Comparison of ENCODE assay signal across 22 cellular contexts in the genomic region with DNA sequence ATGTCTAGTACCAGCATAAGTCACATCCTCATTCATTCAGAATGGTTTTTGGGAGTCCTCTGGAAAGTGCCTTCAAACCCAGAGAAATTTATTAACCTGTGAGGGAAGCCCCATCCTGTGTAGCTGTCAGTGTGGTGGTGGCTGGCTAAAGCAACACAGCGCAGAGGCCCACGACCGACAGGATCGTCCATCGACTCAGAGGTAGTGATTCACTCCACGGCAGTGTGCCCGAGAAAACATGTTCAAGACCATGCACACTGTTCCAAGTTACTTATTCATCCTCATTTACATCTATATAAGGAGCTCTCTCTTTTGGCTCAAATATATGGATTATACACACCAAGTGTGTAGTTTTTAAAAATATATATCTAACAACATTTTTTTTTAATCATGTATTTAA.
"Had no signal": no experiment of that assay in that cellular context is flagged by ENCODE, and none has a peak within 500 bp of the region (broad histone marks: within the 10 kb centered on the region; RNA-seq: fewer than 3 reads in every experiment).

No MANE protein-coding gene starts in this region.

- H3K27me3 ChIP-seq: ascending aorta, cardiac muscle cell, gastrocnemius medialis, ovary, right atrium auricular region, suprapubic skin, transverse colon had no signal

- H3K36me3 ChIP-seq: ovary, prostate gland had no signal

- DNase-seq: activated CD4-positive, alpha-beta T cell treated with anti-CD3 and anti-CD28 coated beads, Interleukin-2, amount 50 U/mL, for 1 hour; activated gamma-delta T cell treated with Interleukin-2 at 50 U/mL for 16 hours; activated T-cell treated with anti-CD3 and anti-CD28 coated beads, Interleukin-2, amount 50 U/mL, for 1 hour; cortex of kidney; endodermal cell; gastrocnemius medialis; left cardiac atrium; midbrain; ovary; stimulated activated CD4-positive, alpha-beta T cell treated with anti-CD3 and anti-CD28 coated beads, Interleukin-12 subunit alpha, Interleukin-12 subunit beta, amount 100 ng/mL, for 4 hours; stimulated activated CD4-positive, alpha-beta T cell treated with anti-CD3 and anti-CD28 coated beads, Interleukin-4, amount 100 ng/mL, for 4 hours; T-helper 2 cell; transverse colon had no signal

- H3K27ac ChIP-seq: ascending aorta, cardiac muscle cell, epithelial cell of prostate, gastrocnemius medialis, ovary, prostate gland, right atrium auricular region, suprapubic skin, transverse colon, VCaP had no signal

- H3K4me1 ChIP-seq: prostate gland, suprapubic skin, transverse colon had no signal

- H3K9me3 ChIP-seq: ascending aorta, gastrocnemius medialis, ovary, prostate gland, right atrium auricular region, suprapubic skin, transverse colon had no signal

- H3K4me3 ChIP-seq: ascending aorta, cardiac muscle cell, gastrocnemius medialis, ovary, prostate gland, right atrium auricular region, suprapubic skin, transverse colon had no signal

- ATAC-seq: activated CD4-positive, CD25-positive, alpha-beta regulatory T cell treated with anti-CD3 and anti-CD28 coated beads, Interleukin-2, amount 50 U/mL, for 24 hours; gastrocnemius medialis; left cardiac atrium; natural killer cell treated with Interleukin-12 subunit alpha and Interleukin-12 subunit beta and Interleukin-15 and Interleukin-18, amount 100 ng/mL, for 72 hours had no signal
